ENCODE assay signal across 6 cellular contexts in genomic region chr2:191818133-191818532, GRCh38. TPM values are rescaled to one million over a fixed set of nuclear protein-coding genes. Genes with fewer than 3 reads are reported as not detected.
"Had no signal": no experiment of that assay in that cellular context is flagged by ENCODE, and none has a peak within 500 bp of the region (broad histone marks: within the 10 kb centered on the region; RNA-seq: fewer than 3 reads in every experiment).

No MANE protein-coding gene starts in this region.

- FAIRE-seq: H1, HTR-8/SVneo had no signal

- H3K4me3 ChIP-seq: GM23338 had no signal

- H3K4me2 ChIP-seq: GM23338 had no signal

- ATAC-seq: GM23338 had no signal

- DNase-seq: H9, HCEC 1CT, IMR-90 had no signal

RNA-seq across cellular contexts. Expression of gene CAVIN2, which starts 28.8 kb away (rescaled TPM):
- total RNA-seq: H1, H9 had no signal
